23 cellular contexts compared by ENCODE assay signal in the genomic region with DNA sequence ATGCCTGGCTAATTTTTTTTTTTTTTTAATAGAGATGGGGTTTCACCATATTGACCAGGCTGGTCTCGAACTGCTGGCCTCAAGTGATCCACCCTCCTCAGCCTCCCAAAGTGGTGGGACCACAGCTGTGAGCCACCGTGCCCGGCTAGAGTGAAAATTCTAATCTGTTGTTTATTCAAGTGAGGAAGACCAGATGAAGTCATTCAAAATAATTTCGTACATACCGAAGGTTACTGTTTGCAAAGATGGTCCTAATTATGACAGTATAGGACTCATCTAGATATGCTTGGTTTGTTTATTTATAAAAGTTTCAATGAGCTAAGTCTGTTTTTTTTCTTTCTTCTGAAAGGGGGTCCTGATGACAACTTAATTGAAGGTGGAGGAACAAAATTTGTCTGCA.
"Had no signal": no experiment of that assay in that cellular context is flagged by ENCODE, and none has a peak within 500 bp of the region (broad histone marks: within the 10 kb centered on the region; RNA-seq: fewer than 3 reads in every experiment).

No MANE protein-coding gene starts in this region.

- H3K27me3 ChIP-seq: body of pancreas, esophagus squamous epithelium, heart right ventricle, tibial nerve had no signal

- DNase-seq: activated B cell treated with CpG ODN at 0.5 μM for 24 hours; activated CD4-positive, alpha-beta T cell treated with anti-CD3 and anti-CD28 coated beads for 36 hours; activated CD8-positive, alpha-beta memory T cell treated with anti-CD3 and anti-CD28 coated beads, Interleukin-2, amount 10 ng/mL, durations not matched to agents 7 days and 5 days; activated CD8-positive, alpha-beta T cell treated with anti-CD3 and anti-CD28 coated beads, Interleukin-2, amount 10 ng/mL, durations not matched to agents 7 days and 5 days; activated T-cell treated with anti-CD3 and anti-CD28 coated beads, Interleukin-2, amount 50 U/mL, for 48 hours; anterior cingulate cortex; body of pancreas; dermis blood vessel endothelial cell; effector CD4-positive, alpha-beta T cell; esophagus squamous epithelium; foreskin melanocyte; heart right ventricle; left ventricle myocardium inferior; mucosa of descending colon; right cardiac atrium; stimulated activated CD4-positive, alpha-beta T cell treated with anti-CD3 and anti-CD28 coated beads, Interleukin-15, amount 100 ng/mL, for 24 hours; stimulated activated CD4-positive, alpha-beta T cell treated with anti-CD3 and anti-CD28 coated beads, Interleukin-2, amount 100 ng/mL, for 24 hours; stimulated activated naive CD4-positive, alpha-beta T cell; T-helper 1 cell had no signal

- H3K4me1 ChIP-seq: body of pancreas, left ventricle myocardium inferior, tibial nerve had no signal

- H3K9me3 ChIP-seq: body of pancreas, esophagus squamous epithelium, mucosa of descending colon had no signal

- H3K4me3 ChIP-seq: body of pancreas, esophagus squamous epithelium, heart right ventricle, left ventricle myocardium inferior, lung, mucosa of descending colon, tibial nerve had no signal

- ATAC-seq: activated CD4-positive, alpha-beta T cell treated with anti-CD3 and anti-CD28 coated beads for 36 hours; activated CD8-positive, alpha-beta memory T cell treated with anti-CD3 and anti-CD28 coated beads, Interleukin-2, amount 10 ng/mL, durations not matched to agents 7 days and 5 days; activated CD8-positive, alpha-beta T cell treated with anti-CD3 and anti-CD28 coated beads, Interleukin-2, amount 10 ng/mL, durations not matched to agents 7 days and 5 days; activated naive CD4-positive, alpha-beta T cell treated with anti-CD3 and anti-CD28 coated beads, Interleukin-2, amount 50 U/mL, for 72 hours; body of pancreas; heart right ventricle; mucosa of descending colon; natural killer cell treated with Interleukin-12 subunit alpha and Interleukin-12 subunit beta and Interleukin-15 and Interleukin-18, amount 100 ng/mL, for 72 hours; right cardiac atrium had no signal

- H3K27ac ChIP-seq: body of pancreas, esophagus squamous epithelium, heart right ventricle, left ventricle myocardium inferior, tibial nerve had no signal
